8 cellular contexts compared by ENCODE assay signal in genomic region chr17:49260011-49260921, GRCh38. TPM values are rescaled to one million over a fixed set of nuclear protein-coding genes. Genes with fewer than 3 reads are reported as not detected.
A peak's percentile ranks its signal among the peaks of the same experiment; 100 is the strongest.
DNase-seq lines count a peak whose midpoint lies in the region; ATAC-seq and TF ChIP-seq lines count a peak whose summit lies in the region.

No MANE protein-coding gene starts in this region.

- H3K4me1 ChIP-seq in A673 (ENCODE audit: insufficient read depth, low read length, poor library complexity, severe bottlenecking) (no peaks in the 10 kb centered on the region), RWPE2 (ENCODE audit: insufficient read depth, poor library complexity, severe bottlenecking) (no peaks in the 10 kb centered on the region), neural progenitor cell (no peaks in the 10 kb centered on the region), stomach smooth muscle (ENCODE audit: control insufficient read depth, insufficient read depth, low read length) (peaks cover 9% of the 10 kb centered on the region)

- H2AFZ ChIP-seq in neural progenitor cell (replicated peaks), result peak overlapping the region; percentile 98

- peak; percentile 78 for DNase-seq in A673 (ENCODE audit: low spot score)
- DNase-seq in GOT3 (lab: John Stamatoyannopoulos, UW), result peak; percentile 34
- DNase-seq in RWPE2 (ENCODE audit: low spot score), result no peak
- peak; percentile 43 for DNase-seq in activated gamma-delta T cell treated with Interleukin-2 at 50 U/mL for 16 hours
- DNase-seq in foreskin melanocyte, result peak; percentile 54
- peak; percentile 82 for DNase-seq in neural progenitor cell (ENCODE audit: low spot score)

- H3K36me3 ChIP-seq in A673 (ENCODE audit: insufficient read depth, low read length, poor library complexity, severe bottlenecking), result no peaks in the 10 kb centered on the region
- no peaks in the 10 kb centered on the region for H3K36me3 ChIP-seq in RWPE2 (ENCODE audit: low read depth)
- no peaks in the 10 kb centered on the region for H3K36me3 ChIP-seq in neural progenitor cell
- no peaks in the 10 kb centered on the region for H3K36me3 ChIP-seq in stomach smooth muscle (ENCODE audit: control insufficient read depth in 2 of 2, insufficient read depth in 2 of 2, low read length in 2 of 2)

- peak overlapping the region; percentile 50 for H3K4me3 ChIP-seq in A673 (ENCODE audit: low read depth, low read length, poor library complexity, severe bottlenecking)
- peak overlapping the region; percentile 45 for H3K4me3 ChIP-seq in RWPE2 (ENCODE audit: severe bottlenecking)
- H3K4me3 ChIP-seq in neural progenitor cell, result peak overlapping the region; percentile 60
- peak overlapping the region; percentile 75 to 76 for H3K4me3 ChIP-seq in stomach smooth muscle (ENCODE audit: low read length in 2 of 2)

- H3F3A ChIP-seq in neural progenitor cell (ENCODE audit: low read depth), result peaks cover 13% of the 10 kb centered on the region

- CTCF ChIA-PET in A673 (lab: Charles Lee), result no interaction called here

- H3K79me2 ChIP-seq in neural progenitor cell (ENCODE audit: low read depth), result no peaks in the 10 kb centered on the region

- peak overlapping the region; percentile 81 for H3K4me2 ChIP-seq in neural progenitor cell

- H3K27me3 ChIP-seq in A673 (replicated peaks; ENCODE audit: insufficient read depth, low read depth, low read length, poor library complexity), result no peaks in the 10 kb centered on the region
- H3K27me3 ChIP-seq in RWPE2 (ENCODE audit: insufficient read depth, poor library complexity, severe bottlenecking), result no peaks in the 10 kb centered on the region
- H3K27me3 ChIP-seq in neural progenitor cell, result peaks cover 30% of the 10 kb centered on the region
- peaks cover 0 to 2% of the 10 kb centered on the region in 2 donors for H3K27me3 ChIP-seq in stomach smooth muscle (ENCODE audit: control insufficient read depth in 1 of 2, insufficient read depth in 2 of 2, low read length in 2 of 2)

- peaks cover 10% of the 10 kb centered on the region for H3K4me1 Mint-ChIP-seq in neural progenitor cell

- H3K27ac Mint-ChIP-seq in neural progenitor cell, result peak overlapping the region; percentile 8

- POLR2A ChIA-PET in A673 (lab: Charles Lee; ENCODE audit: low non-redundant PET), result interaction anchor here (0.5 kb wide), 2 partner anchors 97 to 137 kb away, joined by 6 to 7 read pairs; no protein-coding TSS in a partner anchor

- no peak overlapping the region for H3K9ac ChIP-seq in neural progenitor cell
- H3K9ac ChIP-seq in stomach smooth muscle (ENCODE audit: low read length in 2 of 2), result peak overlapping the region; percentile 35 to 55

- peak; percentile 85 for ATAC-seq in RWPE2 (ENCODE audit: low read depth)
- no peak for ATAC-seq in GM19463 (IDR thresholded peaks at IDR 0.05; ENCODE audit: unreplicated experiment)

- TF ChIP-seq CTCF in A673 (conservative IDR thresholded peaks at IDR 0.05; ENCODE audit: low read depth, low read length) (no peak), RWPE2 (IDR thresholded peaks at IDR 0.05; ENCODE audit: poor library complexity, severe bottlenecking) (no peak), neural progenitor cell (IDR thresholded peaks at IDR 0.05) (no peak)

- H3K4me3 Mint-ChIP-seq in neural progenitor cell, result peak overlapping the region; percentile 85

- no TSS peak for BruUV-seq in A673 (replicated peaks; lab: Mats Ljungman, UMichigan)

- no peaks in the 10 kb centered on the region for H3K9me3 Mint-ChIP-seq in neural progenitor cell

- H3K9me3 ChIP-seq in A673 (ENCODE audit: low read depth, low read length, poor library complexity, severe bottlenecking) (no peaks in the 10 kb centered on the region), RWPE2 (ENCODE audit: severe bottlenecking) (no peaks in the 10 kb centered on the region), neural progenitor cell (ENCODE audit: low read depth) (no peaks in the 10 kb centered on the region), stomach smooth muscle (ENCODE audit: control insufficient read depth in 2 of 2, low read length in 2 of 2) (no peaks in the 10 kb centered on the region)

- H3K27me3 Mint-ChIP-seq in neural progenitor cell (ENCODE audit: insufficient read depth, low read depth), result peaks cover 10% of the 10 kb centered on the region

- H4K20me1 ChIP-seq in neural progenitor cell (ENCODE audit: low read depth), result no peaks in the 10 kb centered on the region

- H3K27ac ChIP-seq in A673 (ENCODE audit: low read depth, low read length, poor library complexity, severe bottlenecking) (peak overlapping the region; percentile 68), RWPE2 (ENCODE audit: poor library complexity, severe bottlenecking) (peak overlapping the region; percentile 5), neural progenitor cell (no peak overlapping the region), stomach smooth muscle (ENCODE audit: low read length) (no peak overlapping the region)

- intact Hi-C loops in A673 (cut with micrococcal nuclease; ENCODE audit: unreplicated experiment), result no loop called here

- H3K36me3 Mint-ChIP-seq in neural progenitor cell, result no peaks in the 10 kb centered on the region

RNA-seq across cellular contexts. Expression of gene PHOSPHO1, which starts 29.7 kb away (rescaled TPM):
- total RNA-seq in A673 (2021) (88.6 and 98.3 TPM in 2 replicates), neural progenitor cell (ENCODE audit: low replicate concordance) (0.06 TPM in 1 of 2 replicates, not detected in the other)

RNA-seq across cellular contexts. Expression of gene ABI3, which starts 49.8 kb away (rescaled TPM):
- total RNA-seq in A673 (2021) (9.7 and 13.0 TPM in 2 replicates), neural progenitor cell (ENCODE audit: low replicate concordance) (not detected in 2 replicates)

RNA-seq across cellular contexts. Expression of gene GNGT2, which starts 49.9 kb away (rescaled TPM):
- total RNA-seq in A673 (2021) (9.2 and 9.6 TPM in 2 replicates), neural progenitor cell (ENCODE audit: low replicate concordance) (not detected in 2 replicates)

Comparison
In these comparisons a context has a peak if more than half of its experiments do, and no peak if none do; other contexts are left out.
1. H3K27ac ChIP-seq: peak in A673 (single experiment) and RWPE2 (single experiment); none in neural progenitor cell (single experiment) and stomach smooth muscle (single experiment).
2. RNA of gene PHOSPHO1, which starts 29.7 kb away (total RNA-seq): 88.6 to 98.3 TPM in A673; 0.06 TPM in neural progenitor cell; every median in the first group is over 10 times any median in the second.
3. RNA of gene ABI3, which starts 49.8 kb away (total RNA-seq): 9.7 to 13.0 TPM in A673; not detected in neural progenitor cell; every median in the first group is over 10 times any median in the second.
4. RNA of gene GNGT2, which starts 49.9 kb away (total RNA-seq): 9.2 to 9.6 TPM in A673; not detected in neural progenitor cell; every median in the first group is over 10 times any median in the second.
5. Peak in every context shown above with its lines, with median percentiles within 50 percentile points of each other: H3K4me3 ChIP-seq.